ENCODE assay signal across 21 cellular contexts in genomic region chr7:110827287-110827855, GRCh38.
"Had no signal": no experiment of that assay in that cellular context is flagged by ENCODE, and none has a peak within 500 bp of the region (broad histone marks: within the 10 kb centered on the region; RNA-seq: fewer than 3 reads in every experiment).

No MANE protein-coding gene starts in this region.

- H3K4me1 ChIP-seq: stomach, testis, thyroid gland had no signal

- H3K36me3 ChIP-seq: left ventricle myocardium inferior, ovary, right atrium auricular region, stomach, thyroid gland, transverse colon, upper lobe of left lung, vagina had no signal

- H3K4me3 ChIP-seq: left ventricle myocardium inferior, lung, mucosa of descending colon, ovary, right atrium auricular region, skin epidermis, stomach, testis, thyroid gland, transverse colon, upper lobe of left lung, vagina had no signal

- DNase-seq: islet precursor cell; left ventricle myocardium inferior; midbrain; mucosa of descending colon; naive thymus-derived CD4-positive, alpha-beta T cell; ovary; stimulated activated CD4-positive, alpha-beta T cell treated with anti-CD3 and anti-CD28 coated beads, Interleukin-12 subunit alpha, Interleukin-12 subunit beta, amount 100 ng/mL, for 4 hours; stimulated activated CD4-positive, alpha-beta T cell treated with anti-CD3 and anti-CD28 coated beads, Interleukin-15, amount 100 ng/mL, for 24 hours; stimulated activated CD4-positive, alpha-beta T cell treated with anti-CD3 and anti-CD28 coated beads, Interleukin-2, amount 100 ng/mL, for 24 hours; stimulated activated CD4-positive, alpha-beta T cell treated with anti-CD3 and anti-CD28 coated beads, Interleukin-4, amount 100 ng/mL, for 1 hour; stimulated activated naive B cell treated with anti-CD40 and anti-IgM and Interleukin-4, amounts not matched to agents 10 μg/mL and 1 μg/mL and 100 μg/mL, for 72 hours; stimulated activated naive CD8-positive, alpha-beta T cell treated with anti-CD3 and anti-CD28 coated beads, Interleukin-15, Interleukin-2, amounts not matched to agents 100 U/mL and 50 U/mL, for 24 hours; stomach; testis; thyroid gland; transverse colon; upper lobe of left lung had no signal

- H3K27ac ChIP-seq: left ventricle myocardium inferior, ovary, right atrium auricular region, skin epidermis, stomach, testis, thyroid gland, transverse colon, upper lobe of left lung, vagina had no signal

- H3K9me3 ChIP-seq: left ventricle myocardium inferior, mucosa of descending colon, ovary, right atrium auricular region, stomach, testis, thyroid gland, transverse colon, upper lobe of left lung, vagina had no signal

- H3K27me3 ChIP-seq: ovary, right atrium auricular region, stomach, testis, thyroid gland, transverse colon, upper lobe of left lung, vagina had no signal
